18 cellular contexts compared by ENCODE assay signal in genomic region chr11:45388472-45388871, GRCh38.
DNase-seq lines count a peak whose midpoint lies in the region; ATAC-seq, FAIRE-seq and TF ChIP-seq lines count a peak whose summit lies in the region.
"Had no signal": no experiment of that assay in that cellular context is flagged by ENCODE, and none has a peak within 500 bp of the region (broad histone marks: within the 10 kb centered on the region; RNA-seq: fewer than 3 reads in every experiment).

No MANE protein-coding gene starts in this region.

- H3K27ac ChIP-seq in liver (ENCODE audit: low read depth in 1 of 2, low read length in 2 of 2) (no peak overlapping the region), HepG2 (ENCODE audit: extremely low read length, insufficient read depth, low read length) (no peak overlapping the region), osteoblast (ENCODE audit: low read depth, low read length) (no peak overlapping the region), sigmoid colon (no peak overlapping the region)

- H3K4me1 ChIP-seq in liver (ENCODE audit: control insufficient read depth in 4 of 4, insufficient read depth in 4 of 4, low read length in 3 of 4) (peaks cover 24 to 44% (median 40%) of the 10 kb centered on the region in 4 donors), HepG2 (ENCODE audit: insufficient read depth, low read length) (peaks cover 64% of the 10 kb centered on the region), osteoblast (ENCODE audit: insufficient read depth, low read length) (peaks cover 18% of the 10 kb centered on the region), sigmoid colon (no peaks in the 10 kb centered on the region)
- H3K4me1 ChIP-seq: HAP-1 had no signal

- DNase-seq in HepG2 (ENCODE audit: low spot score) = no peak
- DNase-seq in fibroblast of peridontal ligament (ENCODE audit: extremely low read depth) = peak; percentile 12
- DNase-seq in osteoblast (ENCODE audit: insufficient read length, low spot score, missing footprints) = no peak
- DNase-seq in hippocampal formation (lab: John Stamatoyannopoulos, UW) = no peak
- DNase-seq in sigmoid colon = no peak
- DNase-seq: 8988T; CD8-positive, alpha-beta T cell; COR-L47; DND-41; GDM1 had no signal

- TF ChIP-seq POLR2A in HepG2 (IDR thresholded peaks at IDR 0.05; ENCODE audit: insufficient read depth in 1 of 2, low read depth in 2 of 2, low read length in 2 of 2) (no peak), sigmoid colon (IDR thresholded peaks at IDR 0.05) (no peak)

- intact Hi-C loops in HepG2 (cut with micrococcal nuclease; ENCODE audit: unreplicated experiment) = no loop called here
- intact Hi-C loops in sigmoid colon (cut with DNase I) = no loop called here

- in situ Hi-C loops in HepG2 (cut with HindIII; ENCODE audit: extremely low pct_ligation_motif_present, low pct_unique_long_range_greater_than_20kb) = no loop called here

- WGBS in liver = 76% methylated on average over 1 of the region's 1 CpG
- no CpG with 5 or more reads among the region's 1 CpG for WGBS in HepG2 (ENCODE audit: low lambda C conversion rate)
- WGBS in sigmoid colon, 2 donors = 68 to 79% methylated on average over 1 of the region's 1 CpG

- CTCF ChIA-PET in HepG2 (lab: Yijun Ruan, JAX; ENCODE audit: low intra/inter-chr PET ratio, low total read pairs) = no interaction called here

- ATAC-seq in HepG2 (no peak), GM18511 (IDR thresholded peaks at IDR 0.05; ENCODE audit: unreplicated experiment) (no peak)
- ATAC-seq: CD8-positive, alpha-beta T cell had no signal

- FAIRE-seq in HepG2 (lab: Jason Lieb, UNC) = no peak
- FAIRE-seq: D721Med, GM12892, GM19239, H1, HTR-8/SVneo had no signal

- H3K36me3 ChIP-seq in liver (ENCODE audit: control insufficient read depth in 4 of 4, insufficient read depth in 3 of 4, low read depth in 1 of 4, low read length in 3 of 4) (no peaks in the 10 kb centered on the region), HepG2 (replicated peaks in 1 of 2; ENCODE audit: control insufficient read depth in 1 of 2, insufficient read depth in 2 of 2, low read length in 2 of 2) (no peaks in the 10 kb centered on the region), osteoblast (ENCODE audit: insufficient read depth, low read length) (no peaks in the 10 kb centered on the region), sigmoid colon (no peaks in the 10 kb centered on the region)
- H3K36me3 ChIP-seq: HAP-1 had no signal

- POLR2A ChIA-PET in HepG2 (lab: Yijun Ruan, JAX) = no interaction called here

- H3K27me3 ChIP-seq in liver (ENCODE audit: control insufficient read depth in 4 of 4, insufficient read depth in 4 of 4, low read length in 3 of 4) = no peaks in the 10 kb centered on the region
- peaks cover 4 to 16% of the 10 kb centered on the region in 2 experiments; a peak in 2 of 5 replicates for H3K27me3 ChIP-seq in HepG2 (ENCODE audit: control insufficient read depth in 1 of 2, insufficient read depth in 2 of 2, low read length in 2 of 2)
- peaks cover 16% of the 10 kb centered on the region for H3K27me3 ChIP-seq in osteoblast (ENCODE audit: insufficient read depth, low read length)
- peaks cover 0 to 6% (median 3%) of the 10 kb centered on the region in 3 donors for H3K27me3 ChIP-seq in sigmoid colon

- TF ChIP-seq CTCF in liver (IDR thresholded peaks at IDR 0.05; ENCODE audit: low read depth, low read length, missing input control) = no peak
- TF ChIP-seq CTCF in HepG2 (CRISPR knock-in tag; IDR thresholded peaks at IDR 0.05) = no peak
- no peak for TF ChIP-seq CTCF in osteoblast (IDR thresholded peaks at IDR 0.05; ENCODE audit: extremely low read depth, low read depth, low read length)
- TF ChIP-seq CTCF in sigmoid colon (IDR thresholded peaks at IDR 0.05) = no peak

- H3K79me2 ChIP-seq in HepG2 (ENCODE audit: insufficient read depth, low read length) (no peaks in the 10 kb centered on the region), osteoblast (ENCODE audit: insufficient read depth, low read length) (no peaks in the 10 kb centered on the region)

- H3K4me3 ChIP-seq in liver (ENCODE audit: low read depth in 1 of 3, low read length in 3 of 3) (no peak overlapping the region), HepG2 (replicated peaks in 1 of 3; ENCODE audit: insufficient read depth in 1 of 3, low read depth in 2 of 3, low read length in 3 of 3) (no peak overlapping the region), osteoblast (ENCODE audit: insufficient read depth, low read length) (no peak overlapping the region), sigmoid colon (no peak overlapping the region)
- H3K4me3 ChIP-seq: HAP-1 had no signal

- TF ChIP-seq EP300 in HepG2 (IDR thresholded peaks at IDR 0.05; ENCODE audit: low read depth in 2 of 2, low read length in 2 of 2) (no peak), HepG2 (CRISPR knock-in tag; IDR thresholded peaks at IDR 0.05; ENCODE audit: borderline replicate concordance) (no peak), sigmoid colon (IDR thresholded peaks at IDR 0.05) (no peak)

- H3K9ac ChIP-seq in liver (ENCODE audit: low read depth in 1 of 2, low read length in 2 of 2) (no peak overlapping the region), HepG2 (ENCODE audit: insufficient read depth, low read depth, low read length) (no peak overlapping the region)

- no peak overlapping the region for H2AFZ ChIP-seq in HepG2 (ENCODE audit: low read length)
- no peak overlapping the region for H2AFZ ChIP-seq in osteoblast (ENCODE audit: low read length)

- H4K20me1 ChIP-seq in HepG2 (ENCODE audit: insufficient read depth, low read length) (no peaks in the 10 kb centered on the region), osteoblast (ENCODE audit: insufficient read depth, low read length) (no peaks in the 10 kb centered on the region)

- H3K9me3 ChIP-seq in liver (ENCODE audit: control insufficient read depth in 4 of 4, low read length in 3 of 4) = no peaks in the 10 kb centered on the region
- H3K9me3 ChIP-seq in HepG2 (ENCODE audit: low read length) = no peaks in the 10 kb centered on the region
- no peaks in the 10 kb centered on the region for H3K9me3 ChIP-seq in osteoblast (ENCODE audit: low read depth, low read length)
- H3K9me3 ChIP-seq in sigmoid colon = no peaks in the 10 kb centered on the region
- H3K9me3 ChIP-seq: HAP-1 had no signal

- TF ChIP-seq RAD21 in liver (IDR thresholded peaks at IDR 0.05) = peak in 1 of 2 donors; percentile 53
- no peak for TF ChIP-seq RAD21 in HepG2 (CRISPR knock-in tag; IDR thresholded peaks at IDR 0.05)

- BruUV-seq in HepG2 (replicated peaks; lab: Mats Ljungman, UMichigan) = no TSS peak

- no peak overlapping the region for H3K4me2 ChIP-seq in HepG2 (ENCODE audit: low read depth, low read length)
- peak overlapping the region; percentile 13 for H3K4me2 ChIP-seq in osteoblast (ENCODE audit: insufficient read depth, low read length)

TF ChIP-seq in liver, 16 proteins besides CTCF, POLR2A, EP300 and RAD21 (continues in another document):
- TF ChIP-seq GABPA (IDR thresholded peaks at IDR 0.05 in 1 of 2, conservative IDR thresholded peaks at IDR 0.05 in 1 of 2) = no peak
- TF ChIP-seq FOXA2 (IDR thresholded peaks at IDR 0.05) = no peak
- no peak for TF ChIP-seq REST (IDR thresholded peaks at IDR 0.05)

TF ChIP-seq in HepG2, 621 proteins besides CTCF, POLR2A, EP300 and RAD21 (continues in another document):
- TF ChIP-seq TP53 (CRISPR knock-in tag; conservative IDR thresholded peaks at IDR 0.05) (no peak), IRF9 (CRISPR knock-in tag; IDR thresholded peaks at IDR 0.05; ENCODE audit: borderline replicate concordance) (no peak), NR3C1 (CRISPR knock-in tag; IDR thresholded peaks at IDR 0.05) (no peak), RXRB (CRISPR knock-in tag; IDR thresholded peaks at IDR 0.05; ENCODE audit: borderline replicate concordance) (no peak), TBP (CRISPR knock-in tag; IDR thresholded peaks at IDR 0.05) (no peak), ZNF784 (CRISPR knock-in tag; IDR thresholded peaks at IDR 0.05; ENCODE audit: borderline replicate concordance) (no peak), NONO (IDR thresholded peaks at IDR 0.05) (no peak), NONO (CRISPR knock-in tag; conservative IDR thresholded peaks at IDR 0.05) (no peak), HNF4G (IDR thresholded peaks at IDR 0.05; ENCODE audit: borderline replicate concordance, low read depth, low read length) (no peak), HNF4G (CRISPR knock-in tag; IDR thresholded peaks at IDR 0.05; ENCODE audit: borderline replicate concordance, low read depth) (no peak), ZBTB14 (CRISPR knock-in tag; IDR thresholded peaks at IDR 0.05) (no peak)
